In genomic region chr15:40844543-40844981, GRCh38 we compare ENCODE assay signal across 8 cellular contexts. TPM values are rescaled to one million over a fixed set of nuclear protein-coding genes. Genes with fewer than 3 reads are reported as not detected.
DNase-seq lines count a peak whose midpoint lies in the region; ATAC-seq, FAIRE-seq and TF ChIP-seq lines count a peak whose summit lies in the region.

No MANE protein-coding gene starts in this region.

- H3K36me3 Mint-ChIP-seq in endodermal cell (ENCODE audit: low read depth) (peaks cover 30% of the 10 kb centered on the region), nephron (ENCODE audit: low read depth) (no peaks in the 10 kb centered on the region)

- H3K4me3 ChIP-seq in A673 (ENCODE audit: low read depth, low read length, poor library complexity, severe bottlenecking) (peak overlapping the region; percentile 61), endodermal cell (ENCODE audit: low read length) (peak overlapping the region; percentile 80)

- peak overlapping the region; percentile 95 for H3K27ac Mint-ChIP-seq in endodermal cell
- H3K27ac Mint-ChIP-seq in nephron: peak overlapping the region in 2 of 3 experiments; percentile 86 to 87

- 4 to 5% methylated on average over 21 to 44 of the region's 44 CpGs for WGBS in endodermal cell (ENCODE audit: insufficient coverage in 1 of 2, insufficient read length in 1 of 2), 2 experiments

- no peak overlapping the region for H3K27ac ChIP-seq in A673 (ENCODE audit: low read depth, low read length, poor library complexity, severe bottlenecking)
- H3K27ac ChIP-seq in endodermal cell (ENCODE audit: low read depth, low read length): no peak overlapping the region

- H3K27me3 ChIP-seq in A673 (replicated peaks; ENCODE audit: insufficient read depth, low read depth, low read length, poor library complexity) (peaks cover 21% of the 10 kb centered on the region), endodermal cell (ENCODE audit: control insufficient read depth, insufficient read depth, low read length, poor library complexity, severe bottlenecking) (peaks cover 32% of the 10 kb centered on the region)

- BruUV-seq in A673 (replicated peaks; lab: Mats Ljungman, UMichigan): no TSS peak

- CTCF ChIA-PET in A673 (lab: Charles Lee): no interaction called here

- POLR2A ChIA-PET in A673 (lab: Charles Lee; ENCODE audit: low non-redundant PET): no interaction called here

- intact Hi-C loops in A673 (cut with micrococcal nuclease; ENCODE audit: unreplicated experiment): no loop called here

- ATAC-seq in HG03175 (IDR thresholded peaks at IDR 0.05; ENCODE audit: unreplicated experiment): peak; percentile 30
- ATAC-seq in GM21360 (IDR thresholded peaks at IDR 0.05; ENCODE audit: unreplicated experiment): no peak
- no peak for ATAC-seq in HG03442 (IDR thresholded peaks at IDR 0.05; ENCODE audit: unreplicated experiment)

- H3K36me3 ChIP-seq in A673 (ENCODE audit: insufficient read depth, low read length, poor library complexity, severe bottlenecking) (no peaks in the 10 kb centered on the region), endodermal cell (ENCODE audit: control insufficient read depth, insufficient read depth, low read length) (peaks cover 7% of the 10 kb centered on the region)

- H3K9ac ChIP-seq in endodermal cell (ENCODE audit: extremely low read depth, low read length, poor library complexity, severe bottlenecking): peak overlapping the region; percentile 66

- no peaks in the 10 kb centered on the region for H3K9me3 ChIP-seq in A673 (ENCODE audit: low read depth, low read length, poor library complexity, severe bottlenecking)
- H3K9me3 ChIP-seq in endodermal cell (ENCODE audit: control insufficient read depth, low read length): no peaks in the 10 kb centered on the region

- peaks cover 3% of the 10 kb centered on the region for H3K4me1 ChIP-seq in A673 (ENCODE audit: insufficient read depth, low read length, poor library complexity, severe bottlenecking)
- H3K4me1 ChIP-seq in endodermal cell (ENCODE audit: control insufficient read depth, insufficient read depth, low read length): peaks cover 5% of the 10 kb centered on the region

- DNase-seq in A673 (ENCODE audit: low spot score) (peak; percentile 34), endodermal cell (peak; percentile 81), D721Med (ENCODE audit: insufficient read length, low spot score) (no peak)
- peak; percentile 31 for DNase-seq in activated CD4-positive, alpha-beta T cell treated with anti-CD3 and anti-CD28 coated beads, Interleukin-2, amount 50 U/mL, for 1 hour

- TF ChIP-seq CTCF in A673 (conservative IDR thresholded peaks at IDR 0.05; ENCODE audit: low read depth, low read length): no peak
- peak; percentile 22 for TF ChIP-seq CTCF in endodermal cell (conservative IDR thresholded peaks at IDR 0.05)
- no peak for TF ChIP-seq CTCF in nephron (IDR thresholded peaks at IDR 0.05; ENCODE audit: unreplicated experiment in 3 of 3)
- TF ChIP-seq CTCF in D721Med (IDR thresholded peaks at IDR 0.05; ENCODE audit: insufficient read depth, missing control alignments): no peak

- H3K9me3 Mint-ChIP-seq in endodermal cell (no peaks in the 10 kb centered on the region), nephron (no peaks in the 10 kb centered on the region)

- H3K27me3 Mint-ChIP-seq in endodermal cell (ENCODE audit: insufficient read depth) (no peaks in the 10 kb centered on the region), nephron (ENCODE audit: low read depth) (peaks cover 71% of the 10 kb centered on the region)

- no peak for FAIRE-seq in D721Med (lab: Jason Lieb, UNC)

- H3K4me3 Mint-ChIP-seq in endodermal cell (peak overlapping the region; percentile 93), nephron (peak overlapping the region; percentile 82 to 88 (median 83))

- peaks cover 31% of the 10 kb centered on the region for H3K4me1 Mint-ChIP-seq in endodermal cell
- peaks cover 26% of the 10 kb centered on the region for H3K4me1 Mint-ChIP-seq in nephron

RNA-seq across cellular contexts. Expression of gene SPINT1, which starts 0.7 kb away (rescaled TPM):
- total RNA-seq in A673 (2021) (1.9 and 3.3 TPM in 2 replicates), endodermal cell (100 to 1,000 TPM; 129 to 141 TPM)
- 20.7 TPM for polyA plus RNA-seq in endodermal cell (2013, experiment 1 of 2)
- 13.5 TPM for polyA plus RNA-seq in endodermal cell (2013, experiment 2 of 2)

RNA-seq across cellular contexts. Expression of gene PPP1R14D, which starts 16.1 kb away (rescaled TPM):
- total RNA-seq in A673 (2021): not detected in 2 replicates
- not detected for total RNA-seq in endodermal cell
- not detected for polyA plus RNA-seq in endodermal cell (2013, experiment 1 of 2)
- polyA plus RNA-seq in endodermal cell (2013, experiment 2 of 2): not detected

RNA-seq across cellular contexts. Expression of gene RHOV, which starts 29.5 kb away (rescaled TPM):
- total RNA-seq in A673 (2021): 1.6 TPM in 2 replicates
- 1 to 10 TPM; 1.8 to 2.8 TPM for total RNA-seq in endodermal cell
- polyA plus RNA-seq in endodermal cell (2013, experiment 1 of 2): 0.39 TPM
- 0.50 TPM for polyA plus RNA-seq in endodermal cell (2013, experiment 2 of 2)

RNA-seq across cellular contexts. Expression of gene DNAJC17, which starts 37.3 kb away (rescaled TPM):
- 34.5 and 37.1 TPM in 2 replicates for total RNA-seq in A673 (2021)
- total RNA-seq in endodermal cell: 10 to 100 TPM; 34.0 to 41.0 TPM
- polyA plus RNA-seq in endodermal cell (2013, experiment 1 of 2): 49.7 TPM
- 41.3 TPM for polyA plus RNA-seq in endodermal cell (2013, experiment 2 of 2)

RNA-seq across cellular contexts. Expression of gene ZFYVE19, which starts 37.7 kb away (rescaled TPM):
- total RNA-seq in A673 (2021) (26.4 and 27.1 TPM in 2 replicates), endodermal cell (10 to 100 TPM; 15.6 to 15.9 TPM)
- 15.9 TPM for polyA plus RNA-seq in endodermal cell (2013, experiment 1 of 2)
- polyA plus RNA-seq in endodermal cell (2013, experiment 2 of 2): 15.6 TPM

Comparison
In these comparisons a context has a peak if more than half of its experiments do, and no peak if none do; other contexts are left out.
1. RNA of gene SPINT1, which starts 0.7 kb away (total RNA-seq): 129 to 141 TPM in endodermal cell; 1.9 to 3.3 TPM in A673; every median in the first group is over 10 times any median in the second.